Comparison of ENCODE assay signal across 8 cellular contexts in genomic region chr2:165795011-165795410, GRCh38. TPM values are rescaled to one million over a fixed set of nuclear protein-coding genes. Genes with fewer than 3 reads are reported as not detected.
DNase-seq lines count a peak whose midpoint lies in the region; ATAC-seq lines count a peak whose summit lies in the region.

No MANE protein-coding gene starts in this region.

- DNase-seq in GM03348 (ENCODE audit: low spot score), result no peak
- DNase-seq in DMS79 (lab: John Stamatoyannopoulos, UW), result no peak
- DNase-seq in stimulated activated naive CD4-positive, alpha-beta T cell (lab: John Stamatoyannopoulos, UW), result no peak
- DNase-seq in sciatic nerve (ENCODE audit: low spot score), result no peak

- H3K36me3 Mint-ChIP-seq in activated naive CD8-positive, alpha-beta T cell, result peaks cover 4% of the 10 kb centered on the region

- H3K4me3 ChIP-seq in muscle layer of duodenum (ENCODE audit: low read depth in 1 of 2, low read length in 2 of 2), result peak overlapping the region; percentile 72 to 79

- H3K27ac Mint-ChIP-seq in activated naive CD8-positive, alpha-beta T cell, result peak overlapping the region; percentile 36

- H3K27me3 Mint-ChIP-seq in activated naive CD8-positive, alpha-beta T cell, result peaks cover 28% of the 10 kb centered on the region

- peaks cover 17% of the 10 kb centered on the region for H3K4me1 Mint-ChIP-seq in activated naive CD8-positive, alpha-beta T cell (ENCODE audit: low read depth)

- no peaks in the 10 kb centered on the region for H3K9me3 Mint-ChIP-seq in activated naive CD8-positive, alpha-beta T cell (ENCODE audit: low read depth)

- H3K27ac ChIP-seq in muscle layer of duodenum (ENCODE audit: low read length), result peak overlapping the region; percentile 76

- H3K9me3 ChIP-seq in muscle layer of duodenum (ENCODE audit: control insufficient read depth in 1 of 2, low read length in 2 of 2), result no peaks in the 10 kb centered on the region

- no peaks in the 10 kb centered on the region for H3K36me3 ChIP-seq in muscle layer of duodenum (ENCODE audit: control insufficient read depth in 1 of 2, insufficient read depth in 2 of 2, low read length in 2 of 2)

- ATAC-seq in GM18498 (IDR thresholded peaks at IDR 0.05; ENCODE audit: unreplicated experiment) (peak; percentile 26), HG02938 (IDR thresholded peaks at IDR 0.05; ENCODE audit: unreplicated experiment) (peak; percentile 36), sciatic nerve (no peak)

- intact Hi-C loops in sciatic nerve (cut with DNase I), result no loop called here

- peak overlapping the region; percentile 58 for H3K4me3 Mint-ChIP-seq in activated naive CD8-positive, alpha-beta T cell

- peaks cover 10% of the 10 kb centered on the region for H3K27me3 ChIP-seq in muscle layer of duodenum (ENCODE audit: low read depth, low read length)

- peaks cover 0 to 17% of the 10 kb centered on the region in 2 donors for H3K4me1 ChIP-seq in muscle layer of duodenum (ENCODE audit: control insufficient read depth in 1 of 2, insufficient read depth in 2 of 2, low read length in 2 of 2)

RNA-seq across cellular contexts. Expression of gene GALNT3, which starts 1.0 kb away (rescaled TPM):
- total RNA-seq in sciatic nerve, result 2.5 TPM
